ENCODE assay signal across 8 cellular contexts in genomic region chr20:33399924-33400323, GRCh38. TPM values are rescaled to one million over a fixed set of nuclear protein-coding genes. Genes with fewer than 3 reads are reported as not detected.
A peak's percentile ranks its signal among the peaks of the same experiment; 100 is the strongest.
DNase-seq lines count a peak whose midpoint lies in the region; ATAC-seq and TF ChIP-seq lines count a peak whose summit lies in the region.

No MANE protein-coding gene starts in this region.

- TF ChIP-seq CTCF in parathyroid adenoma (IDR thresholded peaks at IDR 0.05) (no peak), adrenal gland (IDR thresholded peaks at IDR 0.05) (no peak), body of pancreas (IDR thresholded peaks at IDR 0.05) (no peak), foreskin keratinocyte (conservative IDR thresholded peaks at IDR 0.05) (no peak)

- 48 to 63% (median 55%) methylated on average over 6 of the region's 6 CpGs for WGBS in adrenal gland, 4 donors
- 34 to 59% methylated on average over 6 of the region's 6 CpGs for WGBS in body of pancreas, 2 donors

- no peak overlapping the region for H2AFZ ChIP-seq in parathyroid adenoma

- peak overlapping the region; percentile 97 to 99 for H3K4me3 Mint-ChIP-seq in effector memory CD8-positive, alpha-beta T cell

- H3K27me3 Mint-ChIP-seq in effector memory CD8-positive, alpha-beta T cell, result no peaks in the 10 kb centered on the region

- H3K27ac Mint-ChIP-seq in effector memory CD8-positive, alpha-beta T cell, result peak overlapping the region; percentile 89 to 91

- ATAC-seq in effector memory CD8-positive, alpha-beta T cell (replicated peaks), result no peak
- ATAC-seq in body of pancreas, result no peak
- ATAC-seq in foreskin keratinocyte, result no peak

- no peak overlapping the region for H3K27ac ChIP-seq in parathyroid adenoma
- H3K27ac ChIP-seq in adrenal gland, result no peak overlapping the region
- H3K27ac ChIP-seq in body of pancreas, result no peak overlapping the region
- H3K27ac ChIP-seq in foreskin keratinocyte, result no peak overlapping the region

- no peaks in the 10 kb centered on the region for H3K9me3 Mint-ChIP-seq in effector memory CD8-positive, alpha-beta T cell

- H3K36me3 Mint-ChIP-seq in effector memory CD8-positive, alpha-beta T cell (ENCODE audit: insufficient read depth), result peaks cover 18% of the 10 kb centered on the region

- peak overlapping the region; percentile 89 for H3K4me2 ChIP-seq in parathyroid adenoma (ENCODE audit: low read length)

- peak; percentile 6 for DNase-seq in GF-D8 (lab: John Stamatoyannopoulos, UW)
- DNase-seq in NOMO-1 (lab: John Stamatoyannopoulos, UW; ENCODE audit: unreplicated experiment in 2 of 2), result peak; percentile 20 to 61
- DNase-seq in effector memory CD8-positive, alpha-beta T cell, result no peak
- no peak for DNase-seq in ecto neural progenitor cell (ENCODE audit: low spot score)
- DNase-seq in adrenal gland, result no peak
- DNase-seq in body of pancreas, result no peak
- no peak for DNase-seq in foreskin keratinocyte

- H3K9me3 ChIP-seq in parathyroid adenoma (ENCODE audit: control insufficient read depth, low read length), result no peaks in the 10 kb centered on the region
- no peaks in the 10 kb centered on the region for H3K9me3 ChIP-seq in adrenal gland (replicated peaks in 1 of 3)
- no peaks in the 10 kb centered on the region for H3K9me3 ChIP-seq in body of pancreas

- no peaks in the 10 kb centered on the region for H3K36me3 ChIP-seq in parathyroid adenoma (ENCODE audit: control insufficient read depth, insufficient read depth, low read length)
- H3K36me3 ChIP-seq in adrenal gland (replicated peaks in 1 of 2), result peaks cover 0 to 12% of the 10 kb centered on the region in 2 donors
- H3K36me3 ChIP-seq in body of pancreas (replicated peaks in 1 of 2; ENCODE audit: insufficient read depth in 1 of 2, low read depth in 2 of 2), result no peaks in the 10 kb centered on the region

- H3K27me3 ChIP-seq in parathyroid adenoma (ENCODE audit: control insufficient read depth, insufficient read depth, low read length), result no peaks in the 10 kb centered on the region
- no peaks in the 10 kb centered on the region for H3K27me3 ChIP-seq in adrenal gland
- H3K27me3 ChIP-seq in body of pancreas, result no peaks in the 10 kb centered on the region
- no peaks in the 10 kb centered on the region for H3K27me3 ChIP-seq in foreskin keratinocyte

- no peak overlapping the region for H3K9ac ChIP-seq in parathyroid adenoma

- H3K4me3 ChIP-seq in parathyroid adenoma (ENCODE audit: low read depth, low read length) (peak overlapping the region; percentile 5), adrenal gland (peak overlapping the region in 1 of 4 donors; percentile 100), body of pancreas (no peak overlapping the region)

- peaks cover 16% of the 10 kb centered on the region for H3K79me2 ChIP-seq in parathyroid adenoma

- H3K4me1 ChIP-seq in parathyroid adenoma, result peaks cover 5% of the 10 kb centered on the region
- H3K4me1 ChIP-seq in adrenal gland (replicated peaks in 1 of 2), result peaks cover 9 to 27% of the 10 kb centered on the region in 2 donors
- H3K4me1 ChIP-seq in body of pancreas, result peaks cover 25% of the 10 kb centered on the region
- peaks cover 12% of the 10 kb centered on the region for H3K4me1 ChIP-seq in foreskin keratinocyte

- H3K4me1 Mint-ChIP-seq in effector memory CD8-positive, alpha-beta T cell (ENCODE audit: low read depth in 2 of 2), result peaks cover 44 to 51% of the 10 kb centered on the region in 2 donors

- intact Hi-C loops in adrenal gland (cut with DNase I), result no loop called here
- intact Hi-C loops in body of pancreas (cut with DNase I), result no loop called here

- TF ChIP-seq POLR2A in adrenal gland (IDR thresholded peaks at IDR 0.05) (no peak), body of pancreas (IDR thresholded peaks at IDR 0.05) (no peak)

RNA-seq across cellular contexts. Expression of gene CDK5RAP1, which starts 1.4 kb away (rescaled TPM):
- total RNA-seq in adrenal gland (10 to 100 TPM; 11.3 to 38.8 (median 22.8) TPM), body of pancreas (10 to 100 TPM in 1 of 2 donors, 1 to 10 TPM in 1; 8.8 to 27.0 TPM), foreskin keratinocyte (32.9 and 43.0 TPM in 2 replicates)
- polyA plus RNA-seq in adrenal gland (100 to 1,000 TPM in 1 of 3 donors, 10 to 100 TPM in 2; 30.4 to 134 (median 67.8) TPM), foreskin keratinocyte (40.2 and 47.7 TPM in 2 replicates)

RNA-seq across cellular contexts. Expression of gene SNTA1, which starts 43.6 kb away (rescaled TPM):
- total RNA-seq in adrenal gland, result 10 to 100 TPM; 11.5 to 73.2 (median 33.2) TPM
- polyA plus RNA-seq in adrenal gland, result 10 to 100 TPM in 2 of 3 donors, 1 to 10 TPM in 1; 4.3 to 42.2 (median 29.3) TPM
- 10 to 100 TPM; 19.8 to 22.6 TPM for total RNA-seq in body of pancreas
- 4.7 and 5.8 TPM in 2 replicates for total RNA-seq in foreskin keratinocyte
- polyA plus RNA-seq in foreskin keratinocyte, result 5.2 and 6.2 TPM in 2 replicates

Comparison
In these comparisons a context has a peak if more than half of its experiments do, and no peak if none do; other contexts are left out.
1. DNase-seq: peak in GF-D8 (single experiment) and NOMO-1 (2 of 2); none in effector memory CD8-positive, alpha-beta T cell (0 of 3), ecto neural progenitor cell (single experiment), adrenal gland (0 of 7), body of pancreas (0 of 4) and foreskin keratinocyte (0 of 2).